22 cellular contexts compared by ENCODE assay signal in genomic region chr1:119878171-119878570, GRCh38. TPM values are rescaled to one million over a fixed set of nuclear protein-coding genes. Genes with fewer than 3 reads are reported as not detected.
DNase-seq lines count a peak whose midpoint lies in the region; ATAC-seq lines count a peak whose summit lies in the region.
"Had no signal": no experiment of that assay in that cellular context is flagged by ENCODE, and none has a peak within 500 bp of the region (broad histone marks: within the 10 kb centered on the region; RNA-seq: fewer than 3 reads in every experiment).

No MANE protein-coding gene starts in this region.

- DNase-seq in DMS79 (lab: John Stamatoyannopoulos, UW) (peak; percentile 26), NCI-H1092 (lab: John Stamatoyannopoulos, UW) (peak; percentile 68), NCI-H2107 treated with DMSO at 0.1 percent for 48 hours (lab: John Stamatoyannopoulos, UW; ENCODE audit: unreplicated experiment) (peak; percentile 72), RPMI7951 (ENCODE audit: low read depth) (peak; percentile 38), NOMO-1 (lab: John Stamatoyannopoulos, UW; ENCODE audit: unreplicated experiment in 2 of 2) (no peak)
- no peak for DNase-seq in stimulated activated CD4-positive, alpha-beta T cell treated with anti-CD3 and anti-CD28 coated beads, Interleukin-4, amount 100 ng/mL, for 4 hours
- DNase-seq: activated CD4-positive, alpha-beta T cell treated with anti-CD3 and anti-CD28 coated beads, Interleukin-2, amount 50 U/mL, for 4 hours; CD8-positive, alpha-beta T cell; DND-41; effector memory CD8-positive, alpha-beta T cell; foreskin fibroblast; heart right ventricle; psoas muscle; T-helper 9 cell; trophoblast cell had no signal

- no peak for ATAC-seq in HG02840 (IDR thresholded peaks at IDR 0.05; ENCODE audit: low FRiP score, unreplicated experiment)
- ATAC-seq: CD8-positive, alpha-beta T cell; effector memory CD8-positive, alpha-beta T cell; heart right ventricle; psoas muscle; Right ventricle myocardium inferior had no signal

RNA-seq across cellular contexts. Expression of gene ADAM30, which starts 18.1 kb away (rescaled TPM):
- not detected in 2 replicates for total RNA-seq in RPMI7951 (2014; rRNA removed; shearing (Covaris generic))
- total RNA-seq: bronchial epithelial cell; CD8-positive, alpha-beta T cell; H4; heart right ventricle; lung microvascular endothelial cell; NCI-H460; psoas muscle; Right ventricle myocardium inferior; skeletal muscle tissue had no signal

Comparison
In these comparisons a context has a peak if more than half of its experiments do, and no peak if none do; other contexts are left out.
1. DNase-seq: peak in DMS79 (single experiment), NCI-H1092 (single experiment), NCI-H2107 treated with DMSO at 0.1 percent for 48 hours (single experiment) and RPMI7951 (single experiment); none in stimulated activated CD4-positive, alpha-beta T cell treated with anti-CD3 and anti-CD28 coated beads, Interleukin-4, amount 100 ng/mL, for 4 hours (0 of 2) and NOMO-1 (0 of 2).